ENCODE assay signal across 1 cellular context in the genomic region with DNA sequence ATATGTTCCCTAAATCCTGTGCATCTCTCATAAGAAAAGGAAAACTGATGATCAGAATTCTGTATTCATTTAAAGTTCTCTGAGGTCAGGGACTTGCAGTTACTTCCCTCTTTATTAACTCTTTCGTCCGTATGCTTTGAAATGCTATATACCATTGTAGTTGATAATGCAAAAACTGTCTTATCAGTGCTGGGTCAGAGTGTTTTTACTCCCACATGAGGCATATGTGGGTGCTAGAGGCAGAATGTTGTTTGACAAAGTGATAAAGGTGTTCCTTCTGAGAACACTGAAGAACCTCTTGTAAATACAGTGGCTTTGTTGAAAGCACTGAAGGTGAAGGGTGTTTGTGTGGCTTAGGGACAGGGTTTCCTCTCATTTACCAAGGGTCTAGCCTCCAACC.
TF ChIP-seq lines count a peak whose summit lies in the region.

No MANE protein-coding gene starts in this region.

TF ChIP-seq in K562, 482 proteins besides CTCF, POLR2A, EP300 and RAD21 (continued from another document and continues in another):
- TF ChIP-seq, protein P1, sequence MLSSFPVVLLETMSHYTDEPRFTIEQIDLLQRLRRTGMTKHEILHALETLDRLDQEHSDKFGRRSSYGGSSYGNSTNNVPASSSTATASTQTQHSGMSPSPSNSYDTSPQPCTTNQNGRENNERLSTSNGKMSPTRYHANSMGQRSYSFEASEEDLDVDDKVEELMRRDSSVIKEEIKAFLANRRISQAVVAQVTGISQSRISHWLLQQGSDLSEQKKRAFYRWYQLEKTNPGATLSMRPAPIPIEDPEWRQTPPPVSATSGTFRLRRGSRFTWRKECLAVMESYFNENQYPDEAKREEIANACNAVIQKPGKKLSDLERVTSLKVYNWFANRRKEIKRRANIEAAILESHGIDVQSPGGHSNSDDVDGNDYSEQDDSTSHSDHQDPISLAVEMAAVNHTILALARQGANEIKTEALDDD (IDR thresholded peaks at IDR 0.05), result no peak
- TF ChIP-seq SMAD4 (CRISPR knock-in tag; conservative IDR thresholded peaks at IDR 0.05) (no peak), SIRT6 (IDR thresholded peaks at IDR 0.05; ENCODE audit: low read depth, low read length) (no peak), NR2C2 (CRISPR knock-in tag; IDR thresholded peaks at IDR 0.05) (no peak), NR2C2 (tag; IDR thresholded peaks at IDR 0.05) (no peak), ZNF57 (CRISPR knock-in tag; IDR thresholded peaks at IDR 0.05) (no peak), TEAD4 (IDR thresholded peaks at IDR 0.05; ENCODE audit: low read length) (peak; percentile 93), TEAD4 (CRISPR knock-in tag; IDR thresholded peaks at IDR 0.05; ENCODE audit: borderline replicate concordance) (no peak), CAMTA2 (CRISPR knock-in tag; conservative IDR thresholded peaks at IDR 0.05) (no peak), FOXM1 (IDR thresholded peaks at IDR 0.05; ENCODE audit: low read depth) (peak; percentile 74), FOXM1 (CRISPR knock-in tag; IDR thresholded peaks at IDR 0.05; ENCODE audit: low read depth) (no peak), PPARD (CRISPR knock-in tag; IDR thresholded peaks at IDR 0.05) (no peak), CCAR2 (IDR thresholded peaks at IDR 0.05; ENCODE audit: low read depth, low read length) (no peak), RBM15 (IDR thresholded peaks at IDR 0.05; ENCODE audit: insufficient read depth, low read length) (no peak), SRF (CRISPR knock-in tag; IDR thresholded peaks at IDR 0.05) (no peak), NEUROD1 (IDR thresholded peaks at IDR 0.05; ENCODE audit: borderline replicate concordance, low read depth, low read length, partially characterized antibody) (no peak), NUFIP1 (IDR thresholded peaks at IDR 0.05; ENCODE audit: partially characterized antibody) (no peak), TRIM24 (IDR thresholded peaks at IDR 0.05) (peak; percentile 85 to 89), GABPB1 (CRISPR knock-in tag; IDR thresholded peaks at IDR 0.05) (no peak), RBM14 (IDR thresholded peaks at IDR 0.05; ENCODE audit: borderline replicate concordance, insufficient read depth, low read depth, low read length) (no peak), CTBP1 (IDR thresholded peaks at IDR 0.05; ENCODE audit: borderline replicate concordance) (peak; percentile 51; the same call in 1 of the 2 replicates), PYGO2 (tag; IDR thresholded peaks at IDR 0.05) (no peak), HDAC2 (IDR thresholded peaks at IDR 0.05) (peak; percentile 48; the same call in 1 of the 2 replicates), ZNF239 (CRISPR knock-in tag; IDR thresholded peaks at IDR 0.05) (no peak), TCF3 (CRISPR knock-in tag; IDR thresholded peaks at IDR 0.05) (peak; percentile 94), CHD1 (IDR thresholded peaks at IDR 0.05; ENCODE audit: low read length) (no peak), HNRNPH1 (optimal IDR thresholded peaks at IDR 0.05; ENCODE audit: low read depth, low read length) (no peak), BRD4 (IDR thresholded peaks at IDR 0.05) (no peak), RFX5 (IDR thresholded peaks at IDR 0.05; ENCODE audit: low read depth, low read length) (no peak), CREBBP (IDR thresholded peaks at IDR 0.05; ENCODE audit: low read depth, low read length) (no peak), KDM2B (CRISPR knock-in tag; IDR thresholded peaks at IDR 0.05) (no peak), BHLHE40 (IDR thresholded peaks at IDR 0.05; ENCODE audit: low read length) (0 out of 2 replicates have a peak, but pooled peaks have one; percentile 9), ZNF695 (CRISPR knock-in tag; IDR thresholded peaks at IDR 0.05) (no peak), SMARCA4 (IDR thresholded peaks at IDR 0.05) (peak; percentile 88), WHSC1 (IDR thresholded peaks at IDR 0.05; ENCODE audit: low read length) (no peak), ZBTB17 (CRISPR knock-in tag; IDR thresholded peaks at IDR 0.05) (no peak), HMG20A (CRISPR knock-in tag; conservative IDR thresholded peaks at IDR 0.05) (no peak), KAT7 (CRISPR knock-in tag; IDR thresholded peaks at IDR 0.05; ENCODE audit: borderline replicate concordance) (no peak), ETS2 (tag; IDR thresholded peaks at IDR 0.05; ENCODE audit: borderline replicate concordance, poor library complexity, severe bottlenecking) (no peak), ZNF644 (tag; IDR thresholded peaks at IDR 0.05; ENCODE audit: low read depth) (no peak), PHB2 (IDR thresholded peaks at IDR 0.05; ENCODE audit: low read depth) (peak; percentile 38; the same call in 1 of the 2 replicates)
- TF ChIP-seq, protein P2, sequence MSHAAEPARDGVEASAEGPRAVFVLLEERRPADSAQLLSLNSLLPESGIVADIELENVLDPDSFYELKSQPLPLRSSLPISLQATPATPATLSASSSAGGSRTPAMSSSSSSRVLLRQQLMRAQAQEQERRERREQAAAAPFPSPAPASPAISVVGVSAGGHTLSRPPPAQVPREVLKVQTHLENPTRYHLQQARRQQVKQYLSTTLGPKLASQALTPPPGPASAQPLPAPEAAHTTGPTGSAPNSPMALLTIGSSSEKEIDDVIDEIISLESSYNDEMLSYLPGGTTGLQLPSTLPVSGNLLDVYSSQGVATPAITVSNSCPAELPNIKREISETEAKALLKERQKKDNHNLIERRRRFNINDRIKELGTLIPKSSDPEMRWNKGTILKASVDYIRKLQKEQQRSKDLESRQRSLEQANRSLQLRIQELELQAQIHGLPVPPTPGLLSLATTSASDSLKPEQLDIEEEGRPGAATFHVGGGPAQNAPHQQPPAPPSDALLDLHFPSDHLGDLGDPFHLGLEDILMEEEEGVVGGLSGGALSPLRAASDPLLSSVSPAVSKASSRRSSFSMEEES (CRISPR knock-in tag; IDR thresholded peaks at IDR 0.05), result no peak
- TF ChIP-seq, protein P3, sequence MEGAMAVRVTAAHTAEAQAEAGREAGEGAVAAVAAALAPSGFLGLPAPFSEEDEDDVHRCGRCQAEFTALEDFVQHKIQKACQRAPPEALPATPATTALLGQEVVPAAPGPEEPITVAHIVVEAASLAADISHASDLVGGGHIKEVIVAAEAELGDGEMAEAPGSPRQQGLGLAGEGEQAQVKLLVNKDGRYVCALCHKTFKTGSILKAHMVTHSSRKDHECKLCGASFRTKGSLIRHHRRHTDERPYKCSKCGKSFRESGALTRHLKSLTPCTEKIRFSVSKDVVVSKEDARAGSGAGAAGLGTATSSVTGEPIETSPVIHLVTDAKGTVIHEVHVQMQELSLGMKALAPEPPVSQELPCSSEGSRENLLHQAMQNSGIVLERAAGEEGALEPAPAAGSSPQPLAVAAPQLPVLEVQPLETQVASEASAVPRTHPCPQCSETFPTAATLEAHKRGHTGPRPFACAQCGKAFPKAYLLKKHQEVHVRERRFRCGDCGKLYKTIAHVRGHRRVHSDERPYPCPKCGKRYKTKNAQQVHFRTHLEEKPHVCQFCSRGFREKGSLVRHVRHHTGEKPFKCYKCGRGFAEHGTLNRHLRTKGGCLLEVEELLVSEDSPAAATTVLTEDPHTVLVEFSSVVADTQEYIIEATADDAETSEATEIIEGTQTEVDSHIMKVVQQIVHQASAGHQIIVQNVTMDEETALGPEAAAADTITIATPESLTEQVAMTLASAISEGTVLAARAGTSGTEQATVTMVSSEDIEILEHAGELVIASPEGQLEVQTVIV (CRISPR knock-in tag; IDR thresholded peaks at IDR 0.05; ENCODE audit: borderline replicate concordance), result no peak
- TF ChIP-seq, protein P4, sequence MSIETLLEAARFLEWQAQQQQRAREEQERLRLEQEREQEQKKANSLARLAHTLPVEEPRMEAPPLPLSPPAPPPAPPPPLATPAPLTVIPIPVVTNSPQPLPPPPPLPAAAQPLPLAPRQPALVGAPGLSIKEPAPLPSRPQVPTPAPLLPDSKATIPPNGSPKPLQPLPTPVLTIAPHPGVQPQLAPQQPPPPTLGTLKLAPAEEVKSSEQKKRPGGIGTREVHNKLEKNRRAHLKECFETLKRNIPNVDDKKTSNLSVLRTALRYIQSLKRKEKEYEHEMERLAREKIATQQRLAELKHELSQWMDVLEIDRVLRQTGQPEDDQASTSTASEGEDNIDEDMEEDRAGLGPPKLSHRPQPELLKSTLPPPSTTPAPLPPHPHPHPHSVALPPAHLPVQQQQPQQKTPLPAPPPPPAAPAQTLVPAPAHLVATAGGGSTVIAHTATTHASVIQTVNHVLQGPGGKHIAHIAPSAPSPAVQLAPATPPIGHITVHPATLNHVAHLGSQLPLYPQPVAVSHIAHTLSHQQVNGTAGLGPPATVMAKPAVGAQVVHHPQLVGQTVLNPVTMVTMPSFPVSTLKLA (conservative IDR thresholded peaks at IDR 0.05), result peak in 1 of 2 experiments; percentile 34; a peak in 1 of 4 replicates
- TF ChIP-seq, protein P5, sequence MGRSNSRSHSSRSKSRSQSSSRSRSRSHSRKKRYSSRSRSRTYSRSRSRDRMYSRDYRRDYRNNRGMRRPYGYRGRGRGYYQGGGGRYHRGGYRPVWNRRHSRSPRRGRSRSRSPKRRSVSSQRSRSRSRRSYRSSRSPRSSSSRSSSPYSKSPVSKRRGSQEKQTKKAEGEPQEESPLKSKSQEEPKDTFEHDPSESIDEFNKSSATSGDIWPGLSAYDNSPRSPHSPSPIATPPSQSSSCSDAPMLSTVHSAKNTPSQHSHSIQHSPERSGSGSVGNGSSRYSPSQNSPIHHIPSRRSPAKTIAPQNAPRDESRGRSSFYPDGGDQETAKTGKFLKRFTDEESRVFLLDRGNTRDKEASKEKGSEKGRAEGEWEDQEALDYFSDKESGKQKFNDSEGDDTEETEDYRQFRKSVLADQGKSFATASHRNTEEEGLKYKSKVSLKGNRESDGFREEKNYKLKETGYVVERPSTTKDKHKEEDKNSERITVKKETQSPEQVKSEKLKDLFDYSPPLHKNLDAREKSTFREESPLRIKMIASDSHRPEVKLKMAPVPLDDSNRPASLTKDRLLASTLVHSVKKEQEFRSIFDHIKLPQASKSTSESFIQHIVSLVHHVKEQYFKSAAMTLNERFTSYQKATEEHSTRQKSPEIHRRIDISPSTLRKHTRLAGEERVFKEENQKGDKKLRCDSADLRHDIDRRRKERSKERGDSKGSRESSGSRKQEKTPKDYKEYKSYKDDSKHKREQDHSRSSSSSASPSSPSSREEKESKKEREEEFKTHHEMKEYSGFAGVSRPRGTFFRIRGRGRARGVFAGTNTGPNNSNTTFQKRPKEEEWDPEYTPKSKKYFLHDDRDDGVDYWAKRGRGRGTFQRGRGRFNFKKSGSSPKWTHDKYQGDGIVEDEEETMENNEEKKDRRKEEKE (IDR thresholded peaks at IDR 0.05; ENCODE audit: borderline replicate concordance in 1 of 2, control insufficient read depth in 1 of 2, low read depth in 2 of 2, low read length in 1 of 2), result 0 out of 4 replicates have a peak, but pooled peaks of 1 of the 2 experiments have one; percentile 18
- TF ChIP-seq, protein P6, sequence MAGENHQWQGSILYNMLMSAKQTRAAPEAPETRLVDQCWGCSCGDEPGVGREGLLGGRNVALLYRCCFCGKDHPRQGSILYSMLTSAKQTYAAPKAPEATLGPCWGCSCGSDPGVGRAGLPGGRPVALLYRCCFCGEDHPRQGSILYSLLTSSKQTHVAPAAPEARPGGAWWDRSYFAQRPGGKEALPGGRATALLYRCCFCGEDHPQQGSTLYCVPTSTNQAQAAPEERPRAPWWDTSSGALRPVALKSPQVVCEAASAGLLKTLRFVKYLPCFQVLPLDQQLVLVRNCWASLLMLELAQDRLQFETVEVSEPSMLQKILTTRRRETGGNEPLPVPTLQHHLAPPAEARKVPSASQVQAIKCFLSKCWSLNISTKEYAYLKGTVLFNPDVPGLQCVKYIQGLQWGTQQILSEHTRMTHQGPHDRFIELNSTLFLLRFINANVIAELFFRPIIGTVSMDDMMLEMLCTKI (IDR thresholded peaks at IDR 0.05; ENCODE audit: partially characterized antibody), result no peak
- TF ChIP-seq, protein P7, sequence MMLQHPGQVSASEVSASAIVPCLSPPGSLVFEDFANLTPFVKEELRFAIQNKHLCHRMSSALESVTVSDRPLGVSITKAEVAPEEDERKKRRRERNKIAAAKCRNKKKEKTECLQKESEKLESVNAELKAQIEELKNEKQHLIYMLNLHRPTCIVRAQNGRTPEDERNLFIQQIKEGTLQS (IDR thresholded peaks at IDR 0.05), result no peak
- TF ChIP-seq, protein P7 (CRISPR knock-in tag; conservative IDR thresholded peaks at IDR 0.05), result no peak
- TF ChIP-seq, protein P8, sequence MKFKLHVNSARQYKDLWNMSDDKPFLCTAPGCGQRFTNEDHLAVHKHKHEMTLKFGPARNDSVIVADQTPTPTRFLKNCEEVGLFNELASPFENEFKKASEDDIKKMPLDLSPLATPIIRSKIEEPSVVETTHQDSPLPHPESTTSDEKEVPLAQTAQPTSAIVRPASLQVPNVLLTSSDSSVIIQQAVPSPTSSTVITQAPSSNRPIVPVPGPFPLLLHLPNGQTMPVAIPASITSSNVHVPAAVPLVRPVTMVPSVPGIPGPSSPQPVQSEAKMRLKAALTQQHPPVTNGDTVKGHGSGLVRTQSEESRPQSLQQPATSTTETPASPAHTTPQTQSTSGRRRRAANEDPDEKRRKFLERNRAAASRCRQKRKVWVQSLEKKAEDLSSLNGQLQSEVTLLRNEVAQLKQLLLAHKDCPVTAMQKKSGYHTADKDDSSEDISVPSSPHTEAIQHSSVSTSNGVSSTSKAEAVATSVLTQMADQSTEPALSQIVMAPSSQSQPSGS (CRISPR knock-in tag; IDR thresholded peaks at IDR 0.05), result no peak
- TF ChIP-seq, protein P9, sequence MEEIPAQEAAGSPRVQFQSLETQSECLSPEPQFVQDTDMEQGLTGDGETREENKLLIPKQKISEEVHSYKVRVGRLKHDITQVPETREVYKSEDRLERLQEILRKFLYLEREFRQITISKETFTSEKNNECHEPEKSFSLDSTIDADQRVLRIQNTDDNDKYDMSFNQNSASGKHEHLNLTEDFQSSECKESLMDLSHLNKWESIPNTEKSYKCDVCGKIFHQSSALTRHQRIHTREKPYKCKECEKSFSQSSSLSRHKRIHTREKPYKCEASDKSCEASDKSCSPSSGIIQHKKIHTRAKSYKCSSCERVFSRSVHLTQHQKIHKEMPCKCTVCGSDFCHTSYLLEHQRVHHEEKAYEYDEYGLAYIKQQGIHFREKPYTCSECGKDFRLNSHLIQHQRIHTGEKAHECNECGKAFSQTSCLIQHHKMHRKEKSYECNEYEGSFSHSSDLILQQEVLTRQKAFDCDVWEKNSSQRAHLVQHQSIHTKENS (CRISPR knock-in tag; IDR thresholded peaks at IDR 0.05), result no peak
- TF ChIP-seq, protein P10, sequence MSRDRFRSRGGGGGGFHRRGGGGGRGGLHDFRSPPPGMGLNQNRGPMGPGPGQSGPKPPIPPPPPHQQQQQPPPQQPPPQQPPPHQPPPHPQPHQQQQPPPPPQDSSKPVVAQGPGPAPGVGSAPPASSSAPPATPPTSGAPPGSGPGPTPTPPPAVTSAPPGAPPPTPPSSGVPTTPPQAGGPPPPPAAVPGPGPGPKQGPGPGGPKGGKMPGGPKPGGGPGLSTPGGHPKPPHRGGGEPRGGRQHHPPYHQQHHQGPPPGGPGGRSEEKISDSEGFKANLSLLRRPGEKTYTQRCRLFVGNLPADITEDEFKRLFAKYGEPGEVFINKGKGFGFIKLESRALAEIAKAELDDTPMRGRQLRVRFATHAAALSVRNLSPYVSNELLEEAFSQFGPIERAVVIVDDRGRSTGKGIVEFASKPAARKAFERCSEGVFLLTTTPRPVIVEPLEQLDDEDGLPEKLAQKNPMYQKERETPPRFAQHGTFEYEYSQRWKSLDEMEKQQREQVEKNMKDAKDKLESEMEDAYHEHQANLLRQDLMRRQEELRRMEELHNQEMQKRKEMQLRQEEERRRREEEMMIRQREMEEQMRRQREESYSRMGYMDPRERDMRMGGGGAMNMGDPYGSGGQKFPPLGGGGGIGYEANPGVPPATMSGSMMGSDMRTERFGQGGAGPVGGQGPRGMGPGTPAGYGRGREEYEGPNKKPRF (IDR thresholded peaks at IDR 0.05; ENCODE audit: low read depth, low read length), result no peak
